ENCODE assay signal across 10 cellular contexts in the genomic region with DNA sequence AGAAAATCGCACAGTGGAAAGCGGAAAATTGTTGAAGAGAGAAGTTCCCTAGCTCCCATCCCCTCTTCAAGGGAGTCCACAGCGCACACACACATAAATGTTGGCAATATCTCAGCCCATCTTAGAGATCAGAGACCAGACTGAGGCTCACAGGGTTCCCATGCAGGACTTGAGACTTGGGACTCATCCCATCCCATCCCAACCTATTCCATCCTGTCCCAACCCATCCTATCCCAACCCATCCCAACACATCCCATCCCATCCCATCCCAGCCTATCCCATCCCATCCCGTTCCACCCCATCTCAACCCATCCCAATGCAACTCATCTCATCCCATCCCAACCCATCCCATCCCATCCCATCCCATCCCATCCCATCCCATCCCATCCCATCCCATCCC. TPM values are rescaled to one million over a fixed set of nuclear protein-coding genes. Genes with fewer than 3 reads are reported as not detected.
"Had no signal": no experiment of that assay in that cellular context is flagged by ENCODE, and none has a peak within 500 bp of the region (broad histone marks: within the 10 kb centered on the region; RNA-seq: fewer than 3 reads in every experiment).

No MANE protein-coding gene starts in this region.

- H3K27ac Mint-ChIP-seq: HFFc6, IgD-negative memory B cell had no signal

- H3K4me1 Mint-ChIP-seq: IgD-negative memory B cell had no signal

- H3K4me3 ChIP-seq: GM23248, HAP-1 had no signal

- H3K4me3 Mint-ChIP-seq: HFFc6, IgD-negative memory B cell had no signal

- H2AFZ ChIP-seq: GM23248 had no signal

- H3K9me3 ChIP-seq: HAP-1 had no signal

- H3K4me1 ChIP-seq: HAP-1 had no signal

- DNase-seq: GM23248, GOT3, H7, HFFc6, KBM-7 had no signal

- H3K9ac ChIP-seq: GM23248 had no signal

- H3K36me3 Mint-ChIP-seq: IgD-negative memory B cell had no signal

- H3K27ac ChIP-seq: GM23248, HL-60 had no signal

- H3K36me3 ChIP-seq: HAP-1 had no signal

- H3K9me3 Mint-ChIP-seq: HFFc6, IgD-negative memory B cell had no signal

- ATAC-seq: HCT116 had no signal

RNA-seq across cellular contexts. Expression of a gene that starts 29.6 kb away (rescaled TPM):
- total RNA-seq: GM23248, H7, HFFc6, HT1080 had no signal
- polyA plus RNA-seq: GM23248, IgD-negative memory B cell had no signal
